19 cellular contexts compared by ENCODE assay signal in the genomic region with DNA sequence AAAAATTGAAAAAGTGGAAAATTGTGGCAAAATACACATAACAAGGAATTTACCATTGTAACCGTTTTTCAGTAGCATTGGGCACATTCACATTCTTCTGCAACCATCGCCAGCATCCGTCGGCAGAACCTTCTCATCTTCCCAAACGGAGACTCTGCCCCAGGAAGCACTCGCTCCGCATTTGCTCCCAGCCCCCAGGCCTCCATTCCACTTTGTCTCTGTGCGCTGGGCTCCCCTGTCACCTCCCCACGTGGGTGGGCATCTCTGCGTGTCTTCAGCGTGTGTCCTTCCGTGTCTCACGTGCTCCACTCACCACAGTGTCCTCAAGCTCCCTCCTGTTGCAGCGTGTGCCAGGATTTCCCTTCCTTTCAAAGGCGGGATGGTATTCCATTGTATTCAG. TPM values are rescaled to one million over a fixed set of nuclear protein-coding genes. Genes with fewer than 3 reads are reported as not detected.
DNase-seq lines count a peak whose midpoint lies in the region; ATAC-seq and TF ChIP-seq lines count a peak whose summit lies in the region.
"Had no signal": no experiment of that assay in that cellular context is flagged by ENCODE, and none has a peak within 500 bp of the region (broad histone marks: within the 10 kb centered on the region; RNA-seq: fewer than 3 reads in every experiment).

No MANE protein-coding gene starts in this region.

- no peak overlapping the region for H3K4me3 Mint-ChIP-seq in CD4-positive, alpha-beta T cell
- H3K4me3 Mint-ChIP-seq in central memory CD8-positive, alpha-beta T cell: no peak overlapping the region
- no peak overlapping the region for H3K4me3 Mint-ChIP-seq in naive thymus-derived CD4-positive, alpha-beta T cell

- TF ChIP-seq EP300 in ovary (IDR thresholded peaks at IDR 0.05): no peak

- no peak overlapping the region for H3K27ac ChIP-seq in CD4-positive, alpha-beta T cell (ENCODE audit: low read depth, low read length)
- H3K27ac ChIP-seq in naive thymus-derived CD4-positive, alpha-beta T cell (ENCODE audit: low read depth, low read length): no peak overlapping the region
- H3K27ac ChIP-seq in ovary: no peak overlapping the region
- H3K27ac ChIP-seq: KMS-11 had no signal

- CTCF ChIA-PET in CD4-positive, alpha-beta T cell (lab: Charles Lee): no interaction called here
- CTCF ChIA-PET in naive thymus-derived CD4-positive, alpha-beta T cell (lab: Charles Lee): no interaction called here

- no peak for ATAC-seq in CD4-positive, alpha-beta T cell (ENCODE audit: poor library complexity)
- no peak for ATAC-seq in central memory CD8-positive, alpha-beta T cell (replicated peaks; ENCODE audit: extremely low read depth, poor library complexity, severe bottlenecking)
- no peak for ATAC-seq in naive thymus-derived CD4-positive, alpha-beta T cell
- no peak for ATAC-seq in HG02852 (IDR thresholded peaks at IDR 0.05; ENCODE audit: unreplicated experiment)

- intact Hi-C loops in CD4-positive, alpha-beta T cell (cut with DNase I, micrococcal nuclease): no loop called here
- intact Hi-C loops in naive thymus-derived CD4-positive, alpha-beta T cell (cut with micrococcal nuclease): no loop called here
- intact Hi-C loops in ovary (cut with DNase I): no loop called here

- H3K36me3 Mint-ChIP-seq in CD4-positive, alpha-beta T cell (ENCODE audit: low read depth): peaks cover 79% of the 10 kb centered on the region
- H3K36me3 Mint-ChIP-seq in central memory CD8-positive, alpha-beta T cell (ENCODE audit: insufficient read depth): peaks cover 77% of the 10 kb centered on the region
- peaks cover 8 to 34% (median 18%) of the 10 kb centered on the region in 5 donors for H3K36me3 Mint-ChIP-seq in naive thymus-derived CD4-positive, alpha-beta T cell

- H3K36me3 ChIP-seq in naive thymus-derived CD4-positive, alpha-beta T cell (ENCODE audit: control insufficient read depth in 2 of 3, insufficient read depth in 3 of 3, low read length in 3 of 3): peaks cover 10 to 56% (median 16%) of the 10 kb centered on the region in 3 experiments
- no peaks in the 10 kb centered on the region for H3K36me3 ChIP-seq in ovary

- peaks cover 17 to 21% of the 10 kb centered on the region in 2 donors for H3K4me1 ChIP-seq in naive thymus-derived CD4-positive, alpha-beta T cell (ENCODE audit: control insufficient read depth in 2 of 2, insufficient read depth in 2 of 2, low read length in 2 of 2)
- H3K4me1 ChIP-seq in ovary (ENCODE audit: insufficient read depth): no peaks in the 10 kb centered on the region

- no peaks in the 10 kb centered on the region for H3K27me3 ChIP-seq in CD4-positive, alpha-beta T cell (ENCODE audit: control insufficient read depth, insufficient read depth, low read length)
- no peaks in the 10 kb centered on the region for H3K27me3 ChIP-seq in naive thymus-derived CD4-positive, alpha-beta T cell (ENCODE audit: control insufficient read depth in 2 of 2, insufficient read depth in 2 of 2, low read length in 2 of 2)
- no peaks in the 10 kb centered on the region for H3K27me3 ChIP-seq in ovary

- H3K4me1 Mint-ChIP-seq in CD4-positive, alpha-beta T cell (ENCODE audit: low read depth): peaks cover 33% of the 10 kb centered on the region
- peaks cover 35% of the 10 kb centered on the region for H3K4me1 Mint-ChIP-seq in central memory CD8-positive, alpha-beta T cell
- peaks cover 15 to 39% (median 30%) of the 10 kb centered on the region in 7 donors for H3K4me1 Mint-ChIP-seq in naive thymus-derived CD4-positive, alpha-beta T cell

- H3K27me3 Mint-ChIP-seq in CD4-positive, alpha-beta T cell: no peaks in the 10 kb centered on the region
- H3K27me3 Mint-ChIP-seq in central memory CD8-positive, alpha-beta T cell: no peaks in the 10 kb centered on the region
- H3K27me3 Mint-ChIP-seq in naive thymus-derived CD4-positive, alpha-beta T cell: no peaks in the 10 kb centered on the region

- no peak for TF ChIP-seq CTCF in CD4-positive, alpha-beta T cell (IDR thresholded peaks at IDR 0.05)
- TF ChIP-seq CTCF in ovary (IDR thresholded peaks at IDR 0.05): no peak

- no peaks in the 10 kb centered on the region for H3K9me3 ChIP-seq in CD4-positive, alpha-beta T cell (ENCODE audit: control insufficient read depth, low read length)
- no peaks in the 10 kb centered on the region for H3K9me3 ChIP-seq in naive thymus-derived CD4-positive, alpha-beta T cell (ENCODE audit: control insufficient read depth in 2 of 3, low read length in 3 of 3)
- no peaks in the 10 kb centered on the region for H3K9me3 ChIP-seq in ovary

- TF ChIP-seq POLR2A in ovary (IDR thresholded peaks at IDR 0.05): no peak

- no peak overlapping the region for H3K4me3 ChIP-seq in naive thymus-derived CD4-positive, alpha-beta T cell (ENCODE audit: low read length)
- no peak overlapping the region for H3K4me3 ChIP-seq in ovary

- POLR2A ChIA-PET in CD4-positive, alpha-beta T cell (lab: Charles Lee): no interaction called here
- POLR2A ChIA-PET in naive thymus-derived CD4-positive, alpha-beta T cell (lab: Charles Lee): no interaction called here

- H3K9me3 Mint-ChIP-seq in CD4-positive, alpha-beta T cell: no peaks in the 10 kb centered on the region
- no peaks in the 10 kb centered on the region for H3K9me3 Mint-ChIP-seq in central memory CD8-positive, alpha-beta T cell
- peaks cover 0 to 2% (median 0%) of the 10 kb centered on the region in 11 donors for H3K9me3 Mint-ChIP-seq in naive thymus-derived CD4-positive, alpha-beta T cell

- DNase-seq in CD4-positive, alpha-beta T cell: no peak
- peak; percentile 24 for DNase-seq in D341Med (ENCODE audit: low spot score)
- DNase-seq in central memory CD8-positive, alpha-beta T cell (ENCODE audit: low spot score in 2 of 2): no peak
- no peak for DNase-seq in naive thymus-derived CD4-positive, alpha-beta T cell
- DNase-seq in HUDEP-2 (lab: John Stamatoyannopoulos, UW; ENCODE audit: unreplicated experiment in 76 of 76): no peak
- DNase-seq in ovary: no peak
- DNase-seq: ACHN, AML-193, Calu3, DMS79, NCI-H1048, NCI-H1436 treated with DMSO at 0.1 percent for 48 hours, NCI-H2029 treated with DMSO at 0.1 percent for 48 hours, NCI-H510A, NCI-H774, RPMI8226 had no signal

- H3K27ac Mint-ChIP-seq in CD4-positive, alpha-beta T cell: peak overlapping the region; percentile 39
- peak overlapping the region; percentile 84 for H3K27ac Mint-ChIP-seq in central memory CD8-positive, alpha-beta T cell (ENCODE audit: low read depth)
- peak overlapping the region in 5 of 9 donors; percentile 25 to 79 (median 55) for H3K27ac Mint-ChIP-seq in naive thymus-derived CD4-positive, alpha-beta T cell

- WGBS in ovary, 3 donors: 49 to 59% (median 50%) methylated on average over 15 of the region's 15 CpGs

RNA-seq across cellular contexts. Expression of a gene that starts 9.9 kb away (rescaled TPM):
- 10 to 100 TPM; 64.4 to 66.7 TPM for total RNA-seq in CD4-positive, alpha-beta T cell
- 10 to 100 TPM; 37.8 to 58.7 (median 45.2) TPM for total RNA-seq in naive thymus-derived CD4-positive, alpha-beta T cell
- polyA plus RNA-seq in naive thymus-derived CD4-positive, alpha-beta T cell: 10 to 100 TPM in 1 of 2 donors, 1 to 10 TPM in 1; 9.3 to 40.2 TPM
- total RNA-seq in ovary: 1 to 10 TPM in 1 of 7 donors, under 1 TPM in 6; 0.35 to 2.0 (median 0.79) TPM
- under 1 TPM; 0.27 to 0.45 TPM for polyA plus RNA-seq in ovary
- total RNA-seq: M059J had no signal

RNA-seq across cellular contexts. Expression of a gene that starts 34.5 kb away (rescaled TPM):
- total RNA-seq in CD4-positive, alpha-beta T cell: 10 to 100 TPM; 17.7 to 18.8 TPM
- 10 to 100 TPM; 12.7 to 47.8 (median 14.0) TPM for total RNA-seq in naive thymus-derived CD4-positive, alpha-beta T cell
- polyA plus RNA-seq in naive thymus-derived CD4-positive, alpha-beta T cell: 10 to 100 TPM in 1 of 2 donors, 1 to 10 TPM in 1; 8.0 to 12.1 TPM
- 1 to 10 TPM; 6.3 to 9.4 (median 7.6) TPM for total RNA-seq in ovary
- 1 to 10 TPM; 2.9 to 7.3 TPM for polyA plus RNA-seq in ovary

Comparison
In these comparisons a context has a peak if more than half of its experiments do, and no peak if none do; other contexts are left out.
1. RNA of a gene that starts 9.9 kb away (total RNA-seq): 64.4 to 66.7 TPM in CD4-positive, alpha-beta T cell and 37.8 to 58.7 TPM in naive thymus-derived CD4-positive, alpha-beta T cell; 0.35 to 2.0 TPM in ovary; every median in the first group is over 10 times any median in the second.
2. Peak in every context shown above with its lines, with median percentiles within 50 percentile points of each other: H3K27ac Mint-ChIP-seq.